ENCODE assay signal across 8 cellular contexts in the genomic region with DNA sequence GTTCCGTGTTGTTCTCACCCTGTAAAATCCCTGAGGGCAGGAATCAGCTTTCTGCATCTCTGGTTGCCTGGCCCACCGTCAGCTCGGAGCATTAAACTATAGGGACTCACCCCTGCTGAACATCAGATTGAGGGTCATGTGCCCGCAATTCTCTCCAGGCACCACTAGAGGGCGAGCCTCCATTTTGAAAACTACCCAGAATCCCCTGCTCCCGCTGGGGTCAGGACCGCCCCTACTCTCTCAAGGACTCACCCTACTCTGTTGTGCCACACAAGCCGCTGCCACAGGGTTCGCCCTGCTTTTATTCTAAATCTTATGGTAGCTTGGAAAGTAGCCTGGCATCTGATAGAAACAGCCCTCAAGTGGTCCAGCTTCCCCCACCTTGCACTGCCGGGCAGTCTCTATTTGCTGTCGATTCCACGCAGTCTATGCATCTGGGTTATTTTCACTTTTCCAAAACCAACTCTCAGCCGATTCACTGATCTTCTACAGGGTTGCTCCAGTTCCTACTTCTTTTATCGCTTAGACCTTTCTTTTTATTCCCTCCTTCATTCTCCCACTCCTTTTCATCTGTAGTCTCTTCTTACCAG.
DNase-seq lines count a peak whose midpoint lies in the region; ATAC-seq and TF ChIP-seq lines count a peak whose summit lies in the region.

No MANE protein-coding gene starts in this region.

- no peak overlapping the region for H3K27ac ChIP-seq in brain microvascular endothelial cell

- H4K20me1 ChIP-seq in Loucy (ENCODE audit: insufficient read depth, low read length, poor library complexity, severe bottlenecking): no peaks in the 10 kb centered on the region

- H3K9me2 ChIP-seq in Loucy (replicated peaks; ENCODE audit: low read depth, low read length): no peaks in the 10 kb centered on the region

- H3K36me3 ChIP-seq in Loucy (ENCODE audit: insufficient read depth, low read length): no peaks in the 10 kb centered on the region
- no peaks in the 10 kb centered on the region for H3K36me3 ChIP-seq in brain microvascular endothelial cell (replicated peaks)

- no peak overlapping the region for H3K27ac Mint-ChIP-seq in neural crest cell (ENCODE audit: unreplicated experiment)

- H3K4me2 ChIP-seq in Loucy (ENCODE audit: low read depth, low read length, poor library complexity, severe bottlenecking): no peak overlapping the region

- H3F3A ChIP-seq in Loucy (ENCODE audit: low read depth): no peaks in the 10 kb centered on the region

- no peaks in the 10 kb centered on the region for H3K27me3 Mint-ChIP-seq in neural crest cell (ENCODE audit: low read depth)

- H3K9me3 Mint-ChIP-seq in neural crest cell: peaks cover 5% of the 10 kb centered on the region

- H3K9ac ChIP-seq in Loucy (ENCODE audit: low read depth, low read length, poor library complexity, severe bottlenecking): no peak overlapping the region

- H3K4me1 ChIP-seq in Loucy (ENCODE audit: insufficient read depth, low read length, poor library complexity, severe bottlenecking): no peaks in the 10 kb centered on the region

- no peak overlapping the region for H2AFZ ChIP-seq in Loucy (ENCODE audit: low read length)

- ATAC-seq in GM21576 (IDR thresholded peaks at IDR 0.05; ENCODE audit: unreplicated experiment) (peak; percentile 86), GM18520 (IDR thresholded peaks at IDR 0.05; ENCODE audit: unreplicated experiment) (no peak)

- H3K79me2 ChIP-seq in Loucy (ENCODE audit: insufficient read depth, low read length): no peaks in the 10 kb centered on the region

- no peaks in the 10 kb centered on the region for H3K27me3 ChIP-seq in Loucy (ENCODE audit: insufficient read depth, low read length, poor library complexity, severe bottlenecking)
- H3K27me3 ChIP-seq in brain microvascular endothelial cell (replicated peaks): no peaks in the 10 kb centered on the region

- H3K4me3 Mint-ChIP-seq in neural crest cell: no peak overlapping the region

- no peak overlapping the region for H3K4me3 ChIP-seq in Loucy (ENCODE audit: low read length, poor library complexity, severe bottlenecking)
- H3K4me3 ChIP-seq in brain microvascular endothelial cell (ENCODE audit: low read depth, low read length): no peak overlapping the region

- H3K4me1 Mint-ChIP-seq in neural crest cell: peaks cover 19% of the 10 kb centered on the region

- TF ChIP-seq CTCF in GM12872 (IDR thresholded peaks at IDR 0.05; ENCODE audit: insufficient read depth, low read depth, low read length) (peak; percentile 84), Loucy (conservative IDR thresholded peaks at IDR 0.05; ENCODE audit: low read length) (peak; percentile 69), brain microvascular endothelial cell (IDR thresholded peaks at IDR 0.05; ENCODE audit: low read depth, low read length, missing control alignments) (peak; percentile 81), neural crest cell (conservative IDR thresholded peaks at IDR 0.05) (peak; percentile 71)

- H3K36me3 Mint-ChIP-seq in neural crest cell (ENCODE audit: low read depth): peaks cover 2% of the 10 kb centered on the region

- no peaks in the 10 kb centered on the region; the same call in 1 of the 2 replicates for H3K9me3 ChIP-seq in Loucy (ENCODE audit: insufficient read depth, low read depth, low read length)

- in situ Hi-C loops in brain microvascular endothelial cell (cut with HindIII; ENCODE audit: low pct_ligation_motif_present, low sequenced_read_pairs): no loop called here

- DNase-seq in brain microvascular endothelial cell (no peak), neural crest cell (ENCODE audit: low read depth, low spot score) (no peak), HPDE6-E6E7 (ENCODE audit: extremely low spot score) (no peak), SHP77 treated with DMSO at 0.1 percent for 48 hours (lab: John Stamatoyannopoulos, UW) (no peak)
